In the genomic region with DNA sequence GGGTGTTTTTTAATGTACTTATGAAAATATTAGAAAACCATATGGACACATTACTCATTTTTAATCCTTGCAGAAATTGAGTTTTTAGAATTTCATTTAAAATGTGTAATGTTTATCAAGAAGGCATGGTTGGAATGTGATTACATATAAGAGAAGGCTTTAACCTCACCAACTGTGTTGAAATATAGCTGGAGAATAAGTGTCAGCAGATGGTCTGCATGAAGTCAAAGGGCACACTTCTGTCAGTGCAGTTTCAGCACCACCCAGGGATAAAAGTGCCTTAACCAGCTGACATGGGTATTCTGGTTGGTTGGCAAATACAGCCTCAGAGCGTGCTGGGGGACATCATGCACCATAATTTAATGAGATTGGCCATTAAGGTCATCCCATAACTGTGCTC, we compare ENCODE assay signal across 18 cellular contexts. TPM values are rescaled to one million over a fixed set of nuclear protein-coding genes. Genes with fewer than 3 reads are reported as not detected.
DNase-seq lines count a peak whose midpoint lies in the region; ATAC-seq and TF ChIP-seq lines count a peak whose summit lies in the region.
"Had no signal": no experiment of that assay in that cellular context is flagged by ENCODE, and none has a peak within 500 bp of the region (broad histone marks: within the 10 kb centered on the region; RNA-seq: fewer than 3 reads in every experiment).

No MANE protein-coding gene starts in this region.

- no peak overlapping the region for H3K4me3 Mint-ChIP-seq in activated naive CD4-positive, alpha-beta T cell treated with anti-CD3 and anti-CD28 coated beads, Interleukin-2, amount 10 ng/mL, durations not matched to agents 7 days and 5 days
- H3K4me3 Mint-ChIP-seq: H9 had no signal

- TF ChIP-seq CTCF in cardiac fibroblast (IDR thresholded peaks at IDR 0.05; ENCODE audit: low read depth, low read length) (no peak), fibroblast of villous mesenchyme (IDR thresholded peaks at IDR 0.05; ENCODE audit: insufficient read depth, low read depth, low read length) (no peak)

- DNase-seq in DMS 273 (lab: John Stamatoyannopoulos, UW; ENCODE audit: unreplicated experiment), result peak; percentile 59
- peak; percentile 58 for DNase-seq in HCEC 1CT
- peak; percentile 44 to 65 for DNase-seq in cardiac fibroblast (ENCODE audit: low read depth in 2 of 2)
- DNase-seq in fibroblast of villous mesenchyme (ENCODE audit: low read depth), result peak; percentile 82
- DNase-seq in activated naive CD4-positive, alpha-beta T cell treated with anti-CD3 and anti-CD28 coated beads, Interleukin-2, amount 10 ng/mL, durations not matched to agents 7 days and 5 days, result no peak
- DNase-seq in NCI-H82 treated with DMSO at 0.1 percent for 48 hours (lab: John Stamatoyannopoulos, UW; ENCODE audit: unreplicated experiment), result no peak
- DNase-seq in NCI-H345 treated with DMSO at 0.1 percent for 48 hours (lab: John Stamatoyannopoulos, UW; ENCODE audit: unreplicated experiment), result no peak
- DNase-seq: C1 segment of cervical spinal cord, DMS79 treated with DMSO at 0.1 percent for 48 hours, H9, Kasumi-1, NCI-H1436, NCI-H1930, NCI-H446 treated with DMSO at 0.1 percent for 48 hours, OCI-M1, Right ventricle myocardium superior had no signal

- no peak for ATAC-seq in GM19397 (IDR thresholded peaks at IDR 0.05; ENCODE audit: unreplicated experiment)
- ATAC-seq: A549 had no signal

- peaks cover 9% of the 10 kb centered on the region for H3K4me1 Mint-ChIP-seq in activated naive CD4-positive, alpha-beta T cell treated with anti-CD3 and anti-CD28 coated beads, Interleukin-2, amount 10 ng/mL, durations not matched to agents 7 days and 5 days
- H3K4me1 Mint-ChIP-seq: H9 had no signal

- no peaks in the 10 kb centered on the region for H3K9me3 Mint-ChIP-seq in activated naive CD4-positive, alpha-beta T cell treated with anti-CD3 and anti-CD28 coated beads, Interleukin-2, amount 10 ng/mL, durations not matched to agents 7 days and 5 days
- H3K9me3 Mint-ChIP-seq: H9 had no signal

- CTCF ChIA-PET in activated naive CD4-positive, alpha-beta T cell treated with anti-CD3 and anti-CD28 coated beads, Interleukin-2, amount 10 ng/mL, durations not matched to agents 7 days and 5 days (lab: Charles Lee), result no interaction called here

- H3K27ac Mint-ChIP-seq in activated naive CD4-positive, alpha-beta T cell treated with anti-CD3 and anti-CD28 coated beads, Interleukin-2, amount 10 ng/mL, durations not matched to agents 7 days and 5 days, result no peak overlapping the region
- H3K27ac Mint-ChIP-seq: H9 had no signal

- H3K27me3 Mint-ChIP-seq in activated naive CD4-positive, alpha-beta T cell treated with anti-CD3 and anti-CD28 coated beads, Interleukin-2, amount 10 ng/mL, durations not matched to agents 7 days and 5 days, result peaks cover 3% of the 10 kb centered on the region

- H3K36me3 Mint-ChIP-seq in activated naive CD4-positive, alpha-beta T cell treated with anti-CD3 and anti-CD28 coated beads, Interleukin-2, amount 10 ng/mL, durations not matched to agents 7 days and 5 days, result peaks cover 2% of the 10 kb centered on the region

- H3K4me3 ChIP-seq in cardiac fibroblast (replicated peaks in 1 of 2; ENCODE audit: low read depth in 2 of 2, low read length in 2 of 2) (no peak overlapping the region), fibroblast of villous mesenchyme (ENCODE audit: low read depth, low read length) (no peak overlapping the region)
- H3K4me3 ChIP-seq: A549 had no signal

RNA-seq across cellular contexts. Expression of a gene that starts 21.2 kb away (rescaled TPM):
- total RNA-seq in fibroblast of villous mesenchyme, result 105 and 107 TPM in 2 replicates

Comparison
In these comparisons a context has a peak if more than half of its experiments do, and no peak if none do; other contexts are left out.
1. DNase-seq: peak in DMS 273 (single experiment), HCEC 1CT (single experiment), cardiac fibroblast (2 of 2) and fibroblast of villous mesenchyme (single experiment); none in activated naive CD4-positive, alpha-beta T cell treated with anti-CD3 and anti-CD28 coated beads, Interleukin-2, amount 10 ng/mL, durations not matched to agents 7 days and 5 days (single experiment), NCI-H82 treated with DMSO at 0.1 percent for 48 hours (single experiment) and NCI-H345 treated with DMSO at 0.1 percent for 48 hours (single experiment).